ENCODE assay signal across 9 cellular contexts in the genomic region with DNA sequence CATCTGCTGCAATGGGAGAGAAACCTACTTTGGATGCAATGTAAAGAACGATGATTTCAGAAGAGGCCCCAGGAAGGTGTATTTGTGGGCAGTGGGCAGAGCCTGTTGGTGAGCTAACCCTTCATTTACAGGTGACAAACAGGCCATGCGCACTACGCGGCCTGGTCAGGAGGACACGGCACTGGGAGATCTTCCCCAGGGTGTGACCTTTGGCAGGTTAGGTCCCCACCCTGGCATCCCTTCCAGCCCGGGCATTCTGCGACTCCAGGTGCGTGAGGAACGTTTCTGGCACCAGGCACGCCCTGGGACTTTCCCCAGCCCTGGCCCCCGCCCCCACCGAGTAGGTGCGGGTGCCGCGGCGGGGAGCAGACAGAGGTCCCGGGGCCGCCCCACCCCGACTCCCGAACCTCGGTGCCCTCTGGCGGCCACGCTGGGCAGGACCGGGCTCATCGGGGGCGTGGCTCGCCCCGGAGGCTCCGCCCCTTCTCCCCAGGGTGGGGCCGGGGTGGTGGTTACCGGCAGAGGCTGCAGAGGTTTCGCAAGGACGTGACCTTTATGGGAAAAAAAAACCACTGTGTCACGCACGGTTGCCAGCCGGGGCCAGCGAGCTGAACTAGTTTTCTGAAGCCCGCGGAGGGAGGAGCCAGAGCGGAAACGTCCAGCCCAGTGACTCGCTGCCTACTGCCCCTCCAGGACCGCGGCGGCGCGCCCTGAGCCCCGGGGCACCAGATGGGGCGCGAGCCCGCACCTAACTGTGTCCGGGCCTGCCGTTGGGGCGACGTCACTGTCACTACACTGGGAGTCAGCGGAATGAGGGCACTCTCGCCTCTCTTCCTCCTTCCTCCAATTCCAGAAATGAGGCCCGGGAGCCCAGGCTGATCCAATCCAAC. TPM values are rescaled to one million over a fixed set of nuclear protein-coding genes. Genes with fewer than 3 reads are reported as not detected.
DNase-seq lines count a peak whose midpoint lies in the region; ATAC-seq and TF ChIP-seq lines count a peak whose summit lies in the region.
"Had no signal": no experiment of that assay in that cellular context is flagged by ENCODE, and none has a peak within 500 bp of the region (broad histone marks: within the 10 kb centered on the region; RNA-seq: fewer than 3 reads in every experiment).

No MANE protein-coding gene starts in this region.

- intact Hi-C loops in esophagus squamous epithelium (cut with DNase I) = no loop called here
- intact Hi-C loops in naive thymus-derived CD4-positive, alpha-beta T cell (cut with micrococcal nuclease) = loop anchor here (1.0 to 10.0 kb wide), 12 partner anchors 39 to 480 kb away; a partner anchor contains a TSS

- H3K9me3 ChIP-seq in NT2/D1 (ENCODE audit: insufficient read depth, low read length) = no peaks in the 10 kb centered on the region
- H3K9me3 ChIP-seq in esophagus squamous epithelium = no peaks in the 10 kb centered on the region
- H3K9me3 ChIP-seq in naive thymus-derived CD4-positive, alpha-beta T cell (ENCODE audit: control insufficient read depth in 2 of 3, low read length in 3 of 3) = no peaks in the 10 kb centered on the region

- peak; percentile 90 for DNase-seq in AG10803 (ENCODE audit: low read depth)
- DNase-seq in NT2/D1 (ENCODE audit: low read depth, low spot score) = peak; percentile 35
- DNase-seq in activated T-cell treated with anti-CD3 and anti-CD28 coated beads, Interleukin-2, amount 50 U/mL, for 1 hour = peak; percentile 96
- peak; percentile 24 for DNase-seq in esophagus squamous epithelium (lab: John Stamatoyannopoulos, UW)
- DNase-seq in naive thymus-derived CD4-positive, alpha-beta T cell = peak; percentile 79 to 96 (median 87)
- DNase-seq in stimulated activated naive CD4-positive, alpha-beta T cell (lab: John Stamatoyannopoulos, UW) = peak; percentile 70 to 87 (median 82)

- peak overlapping the region; percentile 84 to 89 (median 86) for H3K27ac ChIP-seq in esophagus squamous epithelium
- H3K27ac ChIP-seq in naive thymus-derived CD4-positive, alpha-beta T cell (ENCODE audit: low read depth, low read length) = no peak overlapping the region

- 53% methylated on average over 11 of the region's 58 CpGs; no CpG with 5 or more reads in 1 of the 2 donors for WGBS in esophagus squamous epithelium, 2 donors

- peak overlapping the region in 6 of 9 donors; percentile 28 to 89 (median 53) for H3K27ac Mint-ChIP-seq in naive thymus-derived CD4-positive, alpha-beta T cell

- peaks cover 0 to 2% (median 0%) of the 10 kb centered on the region in 5 donors for H3K36me3 Mint-ChIP-seq in naive thymus-derived CD4-positive, alpha-beta T cell

- TF ChIP-seq CTCF in AG10803 (conservative IDR thresholded peaks at IDR 0.05; ENCODE audit: low read length) (peak; percentile 40), esophagus squamous epithelium (IDR thresholded peaks at IDR 0.05) (peak; percentile 41 to 80 (median 70))

- H3K9me3 Mint-ChIP-seq in naive thymus-derived CD4-positive, alpha-beta T cell = no peaks in the 10 kb centered on the region

- H3K4me1 ChIP-seq in NT2/D1 (ENCODE audit: insufficient read depth, insufficient read length) = peaks cover 18% of the 10 kb centered on the region
- H3K4me1 ChIP-seq in esophagus squamous epithelium = peaks cover 7 to 29% (median 9%) of the 10 kb centered on the region in 3 donors
- no peaks in the 10 kb centered on the region for H3K4me1 ChIP-seq in naive thymus-derived CD4-positive, alpha-beta T cell (ENCODE audit: control insufficient read depth in 2 of 2, insufficient read depth in 2 of 2, low read length in 2 of 2)

- no peaks in the 10 kb centered on the region for H3K36me3 ChIP-seq in NT2/D1 (ENCODE audit: insufficient read depth, insufficient read length, low read length)
- no peaks in the 10 kb centered on the region for H3K36me3 ChIP-seq in esophagus squamous epithelium
- H3K36me3 ChIP-seq in naive thymus-derived CD4-positive, alpha-beta T cell (ENCODE audit: control insufficient read depth in 2 of 3, insufficient read depth in 3 of 3, low read length in 3 of 3) = no peaks in the 10 kb centered on the region

- TF ChIP-seq POLR2A in esophagus squamous epithelium (IDR thresholded peaks at IDR 0.05) = peak in 2 of 4 donors; percentile 8 to 56

- H3K4me3 ChIP-seq in AG10803 (ENCODE audit: low read length) (peak overlapping the region; percentile 41), NT2/D1 (ENCODE audit: insufficient read length, low read depth) (peak overlapping the region; percentile 30), esophagus squamous epithelium (peak overlapping the region; percentile 8 to 58 (median 34))
- peak overlapping the region; percentile 60 for H3K4me3 ChIP-seq in naive thymus-derived CD4-positive, alpha-beta T cell (ENCODE audit: low read length)

- ATAC-seq in GM18870 (IDR thresholded peaks at IDR 0.05; ENCODE audit: unreplicated experiment) (peak; percentile 69), HG03108 (IDR thresholded peaks at IDR 0.05; ENCODE audit: unreplicated experiment) (peak; percentile 77)
- peak; percentile 99 for ATAC-seq in naive thymus-derived CD4-positive, alpha-beta T cell

- H3K27me3 ChIP-seq in NT2/D1 (ENCODE audit: insufficient read depth, insufficient read length) = no peaks in the 10 kb centered on the region
- no peaks in the 10 kb centered on the region for H3K27me3 ChIP-seq in esophagus squamous epithelium
- no peaks in the 10 kb centered on the region for H3K27me3 ChIP-seq in naive thymus-derived CD4-positive, alpha-beta T cell (ENCODE audit: control insufficient read depth in 2 of 2, insufficient read depth in 2 of 2, low read length in 2 of 2)

- POLR2A ChIA-PET in naive thymus-derived CD4-positive, alpha-beta T cell (lab: Charles Lee) = interaction anchor here (0.6 to 1.6 kb wide), 7 partner anchors 105 to 201 kb away, joined by 3 to 7 read pairs (median 3); a partner anchor contains a TSS

- peaks cover 0 to 20% (median 5%) of the 10 kb centered on the region in 7 donors for H3K4me1 Mint-ChIP-seq in naive thymus-derived CD4-positive, alpha-beta T cell

- H3K9ac ChIP-seq in NT2/D1 (ENCODE audit: insufficient read length, low read depth) = peak overlapping the region; percentile 74

- H3K4me3 Mint-ChIP-seq in naive thymus-derived CD4-positive, alpha-beta T cell = peak overlapping the region; percentile 45 to 76 (median 68)

- H3K27me3 Mint-ChIP-seq in naive thymus-derived CD4-positive, alpha-beta T cell = no peaks in the 10 kb centered on the region

- CTCF ChIA-PET in naive thymus-derived CD4-positive, alpha-beta T cell (lab: Charles Lee) = interaction anchor here (0.6 to 1.2 kb wide), 3 partner anchors 17 to 165 kb away, joined by 4 to 5 read pairs (median 4); no protein-coding TSS in a partner anchor

RNA-seq across cellular contexts. Expression of a gene that starts 5.0 kb away (rescaled TPM):
- total RNA-seq in esophagus squamous epithelium = not detected
- total RNA-seq in naive thymus-derived CD4-positive, alpha-beta T cell = not detected
- polyA plus RNA-seq in naive thymus-derived CD4-positive, alpha-beta T cell = not detected
- total RNA-seq: glomerular endothelial cell had no signal

Comparison
In these comparisons a context has a peak if more than half of its experiments do, and no peak if none do; other contexts are left out.
1. DNase-seq: peak in every context shown above with its lines; median percentile 96 in activated T-cell treated with anti-CD3 and anti-CD28 coated beads, Interleukin-2, amount 50 U/mL, for 1 hour; 90 in AG10803; 87 in naive thymus-derived CD4-positive, alpha-beta T cell; 82 in stimulated activated naive CD4-positive, alpha-beta T cell; 35 in NT2/D1; 24 in esophagus squamous epithelium.